In genomic region chr7:15459018-15459621, GRCh38 we compare ENCODE assay signal across 19 cellular contexts.
DNase-seq lines count a peak whose midpoint lies in the region; ATAC-seq and TF ChIP-seq lines count a peak whose summit lies in the region.
"Had no signal": no experiment of that assay in that cellular context is flagged by ENCODE, and none has a peak within 500 bp of the region (broad histone marks: within the 10 kb centered on the region; RNA-seq: fewer than 3 reads in every experiment).

No MANE protein-coding gene starts in this region.

- H3K4me1 Mint-ChIP-seq in activated naive CD8-positive, alpha-beta T cell treated with anti-CD3 and anti-CD28 coated beads, Interleukin-2, amount 50 U/mL, for 24 hours, result no peaks in the 10 kb centered on the region
- H3K4me1 Mint-ChIP-seq: activated naive CD8-positive, alpha-beta T cell treated with anti-CD3 and anti-CD28 coated beads for 36 hours; H9; naive B cell had no signal

- H3K79me2 ChIP-seq in ACC112 (ENCODE audit: control insufficient read depth, insufficient read depth, low read length, unreplicated experiment), result no peaks in the 10 kb centered on the region
- H3K79me2 ChIP-seq: hepatocyte had no signal

- H3K4me1 ChIP-seq in ACC112 (ENCODE audit: control insufficient read depth, insufficient read depth, low read length, unreplicated experiment) (peaks cover 64% of the 10 kb centered on the region), heart left ventricle (peaks cover 0 to 54% (median 17%) of the 10 kb centered on the region in 12 donors)

- H3K27me3 ChIP-seq in ACC112 (ENCODE audit: insufficient read depth, low read length), result no peaks in the 10 kb centered on the region
- no peaks in the 10 kb centered on the region for H3K27me3 ChIP-seq in heart left ventricle
- H3K27me3 ChIP-seq: hepatocyte, tibial nerve had no signal

- no peak overlapping the region for H3K4me3 Mint-ChIP-seq in activated naive CD8-positive, alpha-beta T cell treated with anti-CD3 and anti-CD28 coated beads, Interleukin-2, amount 50 U/mL, for 24 hours
- H3K4me3 Mint-ChIP-seq: activated naive CD8-positive, alpha-beta T cell treated with anti-CD3 and anti-CD28 coated beads for 36 hours; H9; naive B cell had no signal

- no peak overlapping the region for H3K27ac Mint-ChIP-seq in activated naive CD8-positive, alpha-beta T cell treated with anti-CD3 and anti-CD28 coated beads, Interleukin-2, amount 50 U/mL, for 24 hours
- H3K27ac Mint-ChIP-seq: activated naive CD8-positive, alpha-beta T cell treated with anti-CD3 and anti-CD28 coated beads for 36 hours; naive B cell had no signal

- no peak for TF ChIP-seq POLR2A in heart left ventricle (IDR thresholded peaks at IDR 0.05)

- H3K36me3 ChIP-seq in ACC112 (ENCODE audit: insufficient read depth, low read length), result no peaks in the 10 kb centered on the region
- no peaks in the 10 kb centered on the region for H3K36me3 ChIP-seq in heart left ventricle
- H3K36me3 ChIP-seq: tibial nerve had no signal

- no peak overlapping the region for H2AFZ ChIP-seq in ACC112 (ENCODE audit: low read length, unreplicated experiment)
- H2AFZ ChIP-seq: hepatocyte, PC-9 had no signal

- WGBS in heart left ventricle, 4 donors, result 46 to 60% (median 58%) methylated on average over 6 of the region's 6 CpGs

- no peaks in the 10 kb centered on the region for H3K36me3 Mint-ChIP-seq in activated naive CD8-positive, alpha-beta T cell treated with anti-CD3 and anti-CD28 coated beads, Interleukin-2, amount 50 U/mL, for 24 hours (ENCODE audit: low read depth)
- H3K36me3 Mint-ChIP-seq: activated naive CD8-positive, alpha-beta T cell treated with anti-CD3 and anti-CD28 coated beads for 36 hours; naive B cell had no signal

- intact Hi-C loops in heart left ventricle (cut with DNase I), result no loop called here

- no peak for TF ChIP-seq CTCF in heart left ventricle (IDR thresholded peaks at IDR 0.05)

- DNase-seq in ELR (ENCODE audit: low read depth), result peak; percentile 37
- DNase-seq in NCI-H524 (lab: John Stamatoyannopoulos, UW), result peak; percentile 53 to 55
- peak in 4 of 5 donors; percentile 27 to 54 (median 36) for DNase-seq in heart left ventricle
- DNase-seq in Ammon's horn (ENCODE audit: low spot score), result no peak
- no peak for DNase-seq in SKM-1 treated with dmso at 0.1 percent for 144 hours (lab: John Stamatoyannopoulos, UW; ENCODE audit: unreplicated experiment)
- no peak for DNase-seq in activated naive CD8-positive, alpha-beta T cell treated with anti-CD3 and anti-CD28 coated beads, Interleukin-2, amount 50 U/mL, for 24 hours
- DNase-seq: activated CD4-positive, CD25-positive, alpha-beta regulatory T cell treated with anti-CD3 and anti-CD28 coated beads, Interleukin-2, amount 50 U/mL, for 72 hours; activated naive CD8-positive, alpha-beta T cell treated with anti-CD3 and anti-CD28 coated beads for 36 hours; C1 segment of cervical spinal cord; H9; Karpas-422; naive B cell; PC-9; T-helper 1 cell had no signal

- ATAC-seq in heart left ventricle (peak; percentile 39 to 75 (median 72)), GM18520 (IDR thresholded peaks at IDR 0.05; ENCODE audit: unreplicated experiment) (no peak)
- ATAC-seq in activated naive CD8-positive, alpha-beta T cell treated with anti-CD3 and anti-CD28 coated beads, Interleukin-2, amount 50 U/mL, for 24 hours, result no peak

- no peaks in the 10 kb centered on the region for H3K9me3 Mint-ChIP-seq in activated naive CD8-positive, alpha-beta T cell treated with anti-CD3 and anti-CD28 coated beads, Interleukin-2, amount 50 U/mL, for 24 hours
- H3K9me3 Mint-ChIP-seq: activated naive CD8-positive, alpha-beta T cell treated with anti-CD3 and anti-CD28 coated beads for 36 hours; H9 had no signal

- H3K9me3 ChIP-seq in heart left ventricle, result no peaks in the 10 kb centered on the region
- H3K9me3 ChIP-seq: tibial nerve had no signal

- no peaks in the 10 kb centered on the region for H3K27me3 Mint-ChIP-seq in activated naive CD8-positive, alpha-beta T cell treated with anti-CD3 and anti-CD28 coated beads, Interleukin-2, amount 50 U/mL, for 24 hours
- H3K27me3 Mint-ChIP-seq: activated naive CD8-positive, alpha-beta T cell treated with anti-CD3 and anti-CD28 coated beads for 36 hours; naive B cell had no signal

- H3K4me3 ChIP-seq in ACC112 (ENCODE audit: low read depth, low read length) (peak overlapping the region; percentile 14; the same call in 1 of the 2 replicates), heart left ventricle (no peak overlapping the region)
- H3K4me3 ChIP-seq: hepatocyte, PC-9, tibial nerve had no signal

- peak overlapping the region; percentile 48 for H3K27ac ChIP-seq in ACC112 (ENCODE audit: low read depth, low read length)
- peak overlapping the region in 9 of 12 donors; percentile 11 to 72 (median 51) for H3K27ac ChIP-seq in heart left ventricle
- H3K27ac ChIP-seq: epithelial cell of prostate, hepatocyte, PC-9 had no signal

Comparison
In these comparisons a context has a peak if more than half of its experiments do, and no peak if none do; other contexts are left out.
1. DNase-seq: peak in ELR (single experiment), NCI-H524 (2 of 2) and heart left ventricle (4 of 5); none in Ammon's horn (single experiment), SKM-1 treated with dmso at 0.1 percent for 144 hours (single experiment) and activated naive CD8-positive, alpha-beta T cell treated with anti-CD3 and anti-CD28 coated beads, Interleukin-2, amount 50 U/mL, for 24 hours (single experiment).
2. ATAC-seq: peak in heart left ventricle (4 of 4); none in GM18520 (single experiment) and activated naive CD8-positive, alpha-beta T cell treated with anti-CD3 and anti-CD28 coated beads, Interleukin-2, amount 50 U/mL, for 24 hours (single experiment).